In the genomic region with DNA sequence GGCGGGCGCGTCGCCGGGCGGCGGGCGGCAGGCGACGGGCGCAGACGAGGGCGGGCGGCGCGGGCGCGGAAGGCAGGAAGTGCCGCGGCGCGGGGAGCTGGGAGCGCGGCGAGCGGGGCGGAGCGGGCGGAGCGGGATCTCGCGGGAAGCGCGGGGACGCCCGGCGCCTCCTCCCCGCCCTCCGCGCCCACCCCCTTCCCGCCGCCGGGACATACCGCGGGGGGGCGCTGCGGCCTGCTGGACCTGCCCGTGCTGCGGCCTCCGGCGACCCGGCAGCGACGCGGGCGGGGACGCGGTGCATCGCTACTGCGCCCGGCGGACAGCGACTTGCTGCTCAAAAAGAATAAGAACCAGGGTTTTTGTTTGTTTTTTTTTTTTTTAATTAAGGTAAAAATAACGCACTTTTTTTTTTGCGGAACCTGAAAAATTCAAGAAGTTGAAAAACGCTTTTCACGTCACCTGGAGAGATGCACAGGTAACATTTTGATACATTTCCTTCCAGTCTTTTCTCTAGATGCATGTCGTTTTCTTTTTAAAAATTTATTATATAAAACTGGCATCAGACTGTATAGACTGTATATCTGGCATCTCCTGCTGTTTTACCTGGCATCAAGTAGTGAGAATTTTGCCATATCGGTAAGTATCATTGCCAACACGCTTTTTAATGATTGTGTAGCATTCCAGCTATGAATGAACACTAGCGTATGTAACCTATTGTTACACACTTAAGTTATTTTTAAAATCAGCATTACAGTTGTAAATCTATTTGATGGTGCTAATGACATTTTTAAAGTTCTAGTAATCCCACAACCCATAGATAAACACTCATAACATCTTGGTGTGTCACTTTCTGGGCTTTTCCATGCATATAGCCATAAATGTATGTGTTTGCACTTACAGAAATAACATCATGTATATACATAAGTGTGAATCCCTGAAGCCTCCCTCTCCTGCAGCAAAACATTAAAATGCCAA, we compare ENCODE assay signal across 1 cellular context.
TF ChIP-seq lines count a peak whose summit lies in the region.

Gene CENPB, minus strand, starts transcription at position 76 of the 975 bp plus-strand sequence. CDS start 257 bp downstream, outside the sequence.

TF ChIP-seq in HepG2, 621 proteins besides CTCF, POLR2A, EP300 and RAD21 (continued from another document and continues in another):
- no peak for TF ChIP-seq ZNF800 (CRISPR knock-in tag; IDR thresholded peaks at IDR 0.05)
- TF ChIP-seq, protein P1, sequence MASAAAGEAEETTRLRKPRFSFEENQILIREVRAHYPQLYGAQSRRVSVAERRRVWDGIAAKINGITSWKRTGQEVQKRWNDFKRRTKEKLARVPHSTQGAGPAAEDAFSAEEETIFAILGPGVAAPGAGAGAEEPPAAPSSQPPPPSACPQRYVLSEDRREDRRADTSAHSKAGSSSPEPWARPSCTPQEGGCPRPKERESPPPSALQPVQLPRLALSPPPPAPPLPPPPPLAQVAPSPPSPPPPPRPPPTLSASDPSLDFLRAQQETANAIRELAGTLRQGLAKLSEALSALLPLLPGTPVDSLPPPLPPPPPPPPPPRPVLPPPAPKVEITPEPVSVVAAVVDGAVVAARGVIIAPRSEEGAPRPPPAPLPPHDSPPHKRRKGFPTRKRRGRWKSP (CRISPR knock-in tag; IDR thresholded peaks at IDR 0.05): peak; percentile 84; the same call in 1 of the 2 replicates
- no peak for TF ChIP-seq ZNF138 (CRISPR knock-in tag; IDR thresholded peaks at IDR 0.05; ENCODE audit: low read depth)
- TF ChIP-seq ZNF10 (CRISPR knock-in tag; IDR thresholded peaks at IDR 0.05; ENCODE audit: borderline replicate concordance, low read depth): no peak
- no peak for TF ChIP-seq BCLAF1 (IDR thresholded peaks at IDR 0.05)
- TF ChIP-seq RCOR2 (CRISPR knock-in tag; IDR thresholded peaks at IDR 0.05): no peak
- TF ChIP-seq REPIN1 (CRISPR knock-in tag; IDR thresholded peaks at IDR 0.05; ENCODE audit: borderline replicate concordance, low read depth): peak; percentile 37; the same call in 1 of the 2 replicates
- no peak for TF ChIP-seq AGO2 (optimal IDR thresholded peaks at IDR 0.05; ENCODE audit: low read depth, low read length)
- TF ChIP-seq U2AF1 (optimal IDR thresholded peaks at IDR 0.05; ENCODE audit: low read depth, low read length): no peak
- TF ChIP-seq, protein P2, sequence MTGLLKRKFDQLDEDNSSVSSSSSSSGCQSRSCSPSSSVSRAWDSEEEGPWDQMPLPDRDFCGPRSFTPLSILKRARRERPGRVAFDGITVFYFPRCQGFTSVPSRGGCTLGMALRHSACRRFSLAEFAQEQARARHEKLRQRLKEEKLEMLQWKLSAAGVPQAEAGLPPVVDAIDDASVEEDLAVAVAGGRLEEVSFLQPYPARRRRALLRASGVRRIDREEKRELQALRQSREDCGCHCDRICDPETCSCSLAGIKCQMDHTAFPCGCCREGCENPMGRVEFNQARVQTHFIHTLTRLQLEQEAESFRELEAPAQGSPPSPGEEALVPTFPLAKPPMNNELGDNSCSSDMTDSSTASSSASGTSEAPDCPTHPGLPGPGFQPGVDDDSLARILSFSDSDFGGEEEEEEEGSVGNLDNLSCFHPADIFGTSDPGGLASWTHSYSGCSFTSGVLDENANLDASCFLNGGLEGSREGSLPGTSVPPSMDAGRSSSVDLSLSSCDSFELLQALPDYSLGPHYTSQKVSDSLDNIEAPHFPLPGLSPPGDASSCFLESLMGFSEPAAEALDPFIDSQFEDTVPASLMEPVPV (CRISPR knock-in tag; IDR thresholded peaks at IDR 0.05): no peak; the same call in 1 of the 2 replicates
- no peak for TF ChIP-seq MTA3 (CRISPR knock-in tag; IDR thresholded peaks at IDR 0.05)
- no peak for TF ChIP-seq HMG20A (CRISPR knock-in tag; IDR thresholded peaks at IDR 0.05; ENCODE audit: borderline replicate concordance)
- 0 out of 2 replicates have a peak, but pooled peaks have one; percentile 63 for TF ChIP-seq RORA (CRISPR knock-in tag; IDR thresholded peaks at IDR 0.05)
- peak; percentile 88 for TF ChIP-seq THRA (CRISPR knock-in tag; IDR thresholded peaks at IDR 0.05; ENCODE audit: borderline replicate concordance)
- no peak for TF ChIP-seq PLRG1 (conservative IDR thresholded peaks at IDR 0.05)
- no peak; the same call in 1 of the 2 replicates for TF ChIP-seq MEIS2 (CRISPR knock-in tag; IDR thresholded peaks at IDR 0.05)
- TF ChIP-seq NAIF1 (CRISPR knock-in tag; IDR thresholded peaks at IDR 0.05; ENCODE audit: borderline replicate concordance): no peak
- no peak for TF ChIP-seq ZNF432 (CRISPR knock-in tag; IDR thresholded peaks at IDR 0.05; ENCODE audit: borderline replicate concordance)
- TF ChIP-seq PHF21A (CRISPR knock-in tag; IDR thresholded peaks at IDR 0.05): 0 out of 2 replicates have a peak, but pooled peaks have one; percentile 8
- 0 out of 2 replicates have a peak, but pooled peaks have one; percentile 16 for TF ChIP-seq ZNF792 (CRISPR knock-in tag; IDR thresholded peaks at IDR 0.05)
- TF ChIP-seq, protein P3, sequence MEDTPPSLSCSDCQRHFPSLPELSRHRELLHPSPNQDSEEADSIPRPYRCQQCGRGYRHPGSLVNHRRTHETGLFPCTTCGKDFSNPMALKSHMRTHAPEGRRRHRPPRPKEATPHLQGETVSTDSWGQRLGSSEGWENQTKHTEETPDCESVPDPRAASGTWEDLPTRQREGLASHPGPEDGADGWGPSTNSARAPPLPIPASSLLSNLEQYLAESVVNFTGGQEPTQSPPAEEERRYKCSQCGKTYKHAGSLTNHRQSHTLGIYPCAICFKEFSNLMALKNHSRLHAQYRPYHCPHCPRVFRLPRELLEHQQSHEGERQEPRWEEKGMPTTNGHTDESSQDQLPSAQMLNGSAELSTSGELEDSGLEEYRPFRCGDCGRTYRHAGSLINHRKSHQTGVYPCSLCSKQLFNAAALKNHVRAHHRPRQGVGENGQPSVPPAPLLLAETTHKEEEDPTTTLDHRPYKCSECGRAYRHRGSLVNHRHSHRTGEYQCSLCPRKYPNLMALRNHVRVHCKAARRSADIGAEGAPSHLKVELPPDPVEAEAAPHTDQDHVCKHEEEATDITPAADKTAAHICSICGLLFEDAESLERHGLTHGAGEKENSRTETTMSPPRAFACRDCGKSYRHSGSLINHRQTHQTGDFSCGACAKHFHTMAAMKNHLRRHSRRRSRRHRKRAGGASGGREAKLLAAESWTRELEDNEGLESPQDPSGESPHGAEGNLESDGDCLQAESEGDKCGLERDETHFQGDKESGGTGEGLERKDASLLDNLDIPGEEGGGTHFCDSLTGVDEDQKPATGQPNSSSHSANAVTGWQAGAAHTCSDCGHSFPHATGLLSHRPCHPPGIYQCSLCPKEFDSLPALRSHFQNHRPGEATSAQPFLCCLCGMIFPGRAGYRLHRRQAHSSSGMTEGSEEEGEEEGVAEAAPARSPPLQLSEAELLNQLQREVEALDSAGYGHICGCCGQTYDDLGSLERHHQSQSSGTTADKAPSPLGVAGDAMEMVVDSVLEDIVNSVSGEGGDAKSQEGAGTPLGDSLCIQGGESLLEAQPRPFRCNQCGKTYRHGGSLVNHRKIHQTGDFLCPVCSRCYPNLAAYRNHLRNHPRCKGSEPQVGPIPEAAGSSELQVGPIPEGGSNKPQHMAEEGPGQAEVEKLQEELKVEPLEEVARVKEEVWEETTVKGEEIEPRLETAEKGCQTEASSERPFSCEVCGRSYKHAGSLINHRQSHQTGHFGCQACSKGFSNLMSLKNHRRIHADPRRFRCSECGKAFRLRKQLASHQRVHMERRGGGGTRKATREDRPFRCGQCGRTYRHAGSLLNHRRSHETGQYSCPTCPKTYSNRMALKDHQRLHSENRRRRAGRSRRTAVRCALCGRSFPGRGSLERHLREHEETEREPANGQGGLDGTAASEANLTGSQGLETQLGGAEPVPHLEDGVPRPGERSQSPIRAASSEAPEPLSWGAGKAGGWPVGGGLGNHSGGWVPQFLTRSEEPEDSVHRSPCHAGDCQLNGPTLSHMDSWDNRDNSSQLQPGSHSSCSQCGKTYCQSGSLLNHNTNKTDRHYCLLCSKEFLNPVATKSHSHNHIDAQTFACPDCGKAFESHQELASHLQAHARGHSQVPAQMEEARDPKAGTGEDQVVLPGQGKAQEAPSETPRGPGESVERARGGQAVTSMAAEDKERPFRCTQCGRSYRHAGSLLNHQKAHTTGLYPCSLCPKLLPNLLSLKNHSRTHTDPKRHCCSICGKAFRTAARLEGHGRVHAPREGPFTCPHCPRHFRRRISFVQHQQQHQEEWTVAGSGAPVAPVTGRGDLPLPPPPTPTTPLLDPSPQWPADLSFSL (CRISPR knock-in tag; IDR thresholded peaks at IDR 0.05): no peak
- TF ChIP-seq MYNN (CRISPR knock-in tag; IDR thresholded peaks at IDR 0.05; ENCODE audit: low read depth): no peak
- TF ChIP-seq PTBP1 (IDR thresholded peaks at IDR 0.05; ENCODE audit: low read depth, low read length, poor library complexity, severe bottlenecking): no peak
- no peak for TF ChIP-seq ZNF101 (CRISPR knock-in tag; IDR thresholded peaks at IDR 0.05; ENCODE audit: borderline replicate concordance, low read depth)
- TF ChIP-seq ZNF615 (CRISPR knock-in tag; IDR thresholded peaks at IDR 0.05; ENCODE audit: borderline replicate concordance): no peak
- no peak for TF ChIP-seq KDM6A (CRISPR knock-in tag; IDR thresholded peaks at IDR 0.05; ENCODE audit: low read depth)
- no peak for TF ChIP-seq CENPX (CRISPR knock-in tag; IDR thresholded peaks at IDR 0.05)
- no peak for TF ChIP-seq ZNF510 (CRISPR knock-in tag; IDR thresholded peaks at IDR 0.05; ENCODE audit: low read depth)
- TF ChIP-seq DMTF1 (CRISPR knock-in tag; IDR thresholded peaks at IDR 0.05): no peak
- no peak for TF ChIP-seq SAFB2 (CRISPR knock-in tag; IDR thresholded peaks at IDR 0.05; ENCODE audit: borderline replicate concordance, low read depth)
- TF ChIP-seq CEBPG (CRISPR knock-in tag; IDR thresholded peaks at IDR 0.05): no peak; the same call in 1 of the 2 replicates
- TF ChIP-seq, protein P4, sequence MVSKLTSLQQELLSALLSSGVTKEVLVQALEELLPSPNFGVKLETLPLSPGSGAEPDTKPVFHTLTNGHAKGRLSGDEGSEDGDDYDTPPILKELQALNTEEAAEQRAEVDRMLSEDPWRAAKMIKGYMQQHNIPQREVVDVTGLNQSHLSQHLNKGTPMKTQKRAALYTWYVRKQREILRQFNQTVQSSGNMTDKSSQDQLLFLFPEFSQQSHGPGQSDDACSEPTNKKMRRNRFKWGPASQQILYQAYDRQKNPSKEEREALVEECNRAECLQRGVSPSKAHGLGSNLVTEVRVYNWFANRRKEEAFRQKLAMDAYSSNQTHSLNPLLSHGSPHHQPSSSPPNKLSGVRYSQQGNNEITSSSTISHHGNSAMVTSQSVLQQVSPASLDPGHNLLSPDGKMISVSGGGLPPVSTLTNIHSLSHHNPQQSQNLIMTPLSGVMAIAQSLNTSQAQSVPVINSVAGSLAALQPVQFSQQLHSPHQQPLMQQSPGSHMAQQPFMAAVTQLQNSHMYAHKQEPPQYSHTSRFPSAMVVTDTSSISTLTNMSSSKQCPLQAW (CRISPR knock-in tag; IDR thresholded peaks at IDR 0.05): no peak
- TF ChIP-seq ZNF629 (CRISPR knock-in tag; conservative IDR thresholded peaks at IDR 0.05): no peak
- TF ChIP-seq ZNF136 (CRISPR knock-in tag; IDR thresholded peaks at IDR 0.05; ENCODE audit: low read depth): no peak
- TF ChIP-seq IKZF1 (IDR thresholded peaks at IDR 0.05): no peak
